ENCODE assay signal across 14 cellular contexts in genomic region chr13:24263652-24264051, GRCh38. TPM values are rescaled to one million over a fixed set of nuclear protein-coding genes. Genes with fewer than 3 reads are reported as not detected.
A peak's percentile ranks its signal among the peaks of the same experiment; 100 is the strongest.
DNase-seq lines count a peak whose midpoint lies in the region; ATAC-seq and FAIRE-seq lines count a peak whose summit lies in the region.
"Had no signal": no experiment of that assay in that cellular context is flagged by ENCODE, and none has a peak within 500 bp of the region (broad histone marks: within the 10 kb centered on the region; RNA-seq: fewer than 3 reads in every experiment).

No MANE protein-coding gene starts in this region.

- no peaks in the 10 kb centered on the region for H3K9me3 ChIP-seq in right cardiac atrium (ENCODE audit: control insufficient read depth, low read length)
- H3K9me3 ChIP-seq: suprapubic skin had no signal

- CTCF ChIA-PET in activated naive CD4-positive, alpha-beta T cell treated with anti-CD3 and anti-CD28 coated beads for 36 hours (lab: Charles Lee), result interaction anchor here (0.7 to 2.1 kb wide), 9 partner anchors 8 to 446 kb away, joined by 3 to 8 read pairs (median 4); no protein-coding TSS in a partner anchor

- H3K9me3 Mint-ChIP-seq in activated naive CD4-positive, alpha-beta T cell treated with anti-CD3 and anti-CD28 coated beads for 36 hours, result no peaks in the 10 kb centered on the region
- H3K9me3 Mint-ChIP-seq in activated naive CD8-positive, alpha-beta T cell treated with anti-CD3 and anti-CD28 coated beads, Interleukin-2, amount 10 ng/mL, durations not matched to agents 7 days and 5 days, result no peaks in the 10 kb centered on the region
- no peaks in the 10 kb centered on the region for H3K9me3 Mint-ChIP-seq in stimulated activated effector memory CD8-positive, alpha-beta T cell treated with anti-CD3 and anti-CD28 coated beads, Interleukin-12 subunit alpha, Interleukin-12 subunit beta, amount 100 ng/mL, for 72 hours

- peak overlapping the region; percentile 68 for H3K4me3 Mint-ChIP-seq in activated naive CD4-positive, alpha-beta T cell treated with anti-CD3 and anti-CD28 coated beads for 36 hours
- peak overlapping the region; percentile 78 for H3K4me3 Mint-ChIP-seq in activated naive CD8-positive, alpha-beta T cell treated with anti-CD3 and anti-CD28 coated beads, Interleukin-2, amount 10 ng/mL, durations not matched to agents 7 days and 5 days
- H3K4me3 Mint-ChIP-seq in stimulated activated effector memory CD8-positive, alpha-beta T cell treated with anti-CD3 and anti-CD28 coated beads, Interleukin-12 subunit alpha, Interleukin-12 subunit beta, amount 100 ng/mL, for 72 hours, result peak overlapping the region; percentile 69

- intact Hi-C loops in activated naive CD4-positive, alpha-beta T cell treated with anti-CD3 and anti-CD28 coated beads for 36 hours (cut with micrococcal nuclease), result loop anchor here (2.0 kb wide), 1 partner anchor 13 kb away; no protein-coding TSS in a partner anchor
- intact Hi-C loops in right cardiac atrium (cut with DNase I), result no loop called here

- 28% methylated on average over 4 of the region's 4 CpGs for WGBS in right cardiac atrium

- DNase-seq in activated naive CD4-positive, alpha-beta T cell treated with anti-CD3 and anti-CD28 coated beads for 36 hours, result no peak
- DNase-seq in activated naive CD4-positive, alpha-beta T cell treated with Interleukin-2 at 50 U/mL for 16 hours, result no peak
- DNase-seq in activated naive CD8-positive, alpha-beta T cell treated with anti-CD3 and anti-CD28 coated beads, Interleukin-2, amount 10 ng/mL, durations not matched to agents 7 days and 5 days, result no peak
- DNase-seq in right cardiac atrium (no peak), NCI-H82 (lab: John Stamatoyannopoulos, UW) (no peak), urothelium cell line (ENCODE audit: low spot score) (no peak), NCI-H146 (lab: John Stamatoyannopoulos, UW) (no peak)
- no peak for DNase-seq in stimulated activated effector memory CD8-positive, alpha-beta T cell treated with anti-CD3 and anti-CD28 coated beads, Interleukin-12 subunit alpha, Interleukin-12 subunit beta, amount 100 ng/mL, for 72 hours (ENCODE audit: low spot score in 2 of 2)
- DNase-seq: hypothalamus, PC-3 had no signal

- peak overlapping the region; percentile 98 for H3K27ac Mint-ChIP-seq in activated naive CD4-positive, alpha-beta T cell treated with anti-CD3 and anti-CD28 coated beads for 36 hours
- peak overlapping the region; percentile 78 for H3K27ac Mint-ChIP-seq in activated naive CD8-positive, alpha-beta T cell treated with anti-CD3 and anti-CD28 coated beads, Interleukin-2, amount 10 ng/mL, durations not matched to agents 7 days and 5 days
- peak overlapping the region; percentile 91 for H3K27ac Mint-ChIP-seq in stimulated activated effector memory CD8-positive, alpha-beta T cell treated with anti-CD3 and anti-CD28 coated beads, Interleukin-12 subunit alpha, Interleukin-12 subunit beta, amount 100 ng/mL, for 72 hours

- peaks cover 87% of the 10 kb centered on the region for H3K4me1 Mint-ChIP-seq in activated naive CD4-positive, alpha-beta T cell treated with anti-CD3 and anti-CD28 coated beads for 36 hours (ENCODE audit: low read depth)
- H3K4me1 Mint-ChIP-seq in activated naive CD8-positive, alpha-beta T cell treated with anti-CD3 and anti-CD28 coated beads, Interleukin-2, amount 10 ng/mL, durations not matched to agents 7 days and 5 days, result peaks cover 84% of the 10 kb centered on the region
- peaks cover 89% of the 10 kb centered on the region for H3K4me1 Mint-ChIP-seq in stimulated activated effector memory CD8-positive, alpha-beta T cell treated with anti-CD3 and anti-CD28 coated beads, Interleukin-12 subunit alpha, Interleukin-12 subunit beta, amount 100 ng/mL, for 72 hours

- ATAC-seq in activated naive CD8-positive, alpha-beta T cell treated with anti-CD3 and anti-CD28 coated beads, Interleukin-2, amount 10 ng/mL, durations not matched to agents 7 days and 5 days (ENCODE audit: low read depth), result no peak
- ATAC-seq in right cardiac atrium, result peak; percentile 39 to 48
- no peak for ATAC-seq in stimulated activated effector memory CD8-positive, alpha-beta T cell treated with anti-CD3 and anti-CD28 coated beads, Interleukin-12 subunit alpha, Interleukin-12 subunit beta, amount 100 ng/mL, for 72 hours
- ATAC-seq: PC-3 had no signal

- FAIRE-seq in urothelium cell line (lab: Jason Lieb, UNC), result no peak

- H3K4me1 ChIP-seq in right cardiac atrium (ENCODE audit: control insufficient read depth, insufficient read depth, low read length), result peaks cover 3% of the 10 kb centered on the region

- H3K27ac ChIP-seq in right cardiac atrium (ENCODE audit: low read length), result no peak overlapping the region
- H3K27ac ChIP-seq: suprapubic skin had no signal

- POLR2A ChIA-PET in activated naive CD8-positive, alpha-beta T cell treated with anti-CD3 and anti-CD28 coated beads, Interleukin-2, amount 10 ng/mL, durations not matched to agents 7 days and 5 days (lab: Charles Lee), result interaction anchor here (2.2 to 17.7 kb wide), 2 partner anchors 8 to 11 kb away, joined by 12 to 359 read pairs; no protein-coding TSS in a partner anchor

- no peaks in the 10 kb centered on the region for H3K27me3 Mint-ChIP-seq in activated naive CD4-positive, alpha-beta T cell treated with anti-CD3 and anti-CD28 coated beads for 36 hours (ENCODE audit: low read depth)
- no peaks in the 10 kb centered on the region for H3K27me3 Mint-ChIP-seq in activated naive CD8-positive, alpha-beta T cell treated with anti-CD3 and anti-CD28 coated beads, Interleukin-2, amount 10 ng/mL, durations not matched to agents 7 days and 5 days

- H3K27me3 ChIP-seq in right cardiac atrium (ENCODE audit: control insufficient read depth, insufficient read depth), result no peaks in the 10 kb centered on the region
- H3K27me3 ChIP-seq: suprapubic skin had no signal

- H3K4me3 ChIP-seq in right cardiac atrium (ENCODE audit: low read length), result no peak overlapping the region
- H3K4me3 ChIP-seq: suprapubic skin had no signal

- peaks cover 27% of the 10 kb centered on the region for H3K36me3 Mint-ChIP-seq in activated naive CD4-positive, alpha-beta T cell treated with anti-CD3 and anti-CD28 coated beads for 36 hours (ENCODE audit: low read depth)
- peaks cover 31% of the 10 kb centered on the region for H3K36me3 Mint-ChIP-seq in activated naive CD8-positive, alpha-beta T cell treated with anti-CD3 and anti-CD28 coated beads, Interleukin-2, amount 10 ng/mL, durations not matched to agents 7 days and 5 days
- peaks cover 51% of the 10 kb centered on the region for H3K36me3 Mint-ChIP-seq in stimulated activated effector memory CD8-positive, alpha-beta T cell treated with anti-CD3 and anti-CD28 coated beads, Interleukin-12 subunit alpha, Interleukin-12 subunit beta, amount 100 ng/mL, for 72 hours

RNA-seq across cellular contexts. Expression of gene C1QTNF9, which starts 45.7 kb away (rescaled TPM):
- total RNA-seq in activated naive CD4-positive, alpha-beta T cell treated with anti-CD3 and anti-CD28 coated beads for 36 hours, result not detected
- not detected for total RNA-seq in activated naive CD8-positive, alpha-beta T cell treated with anti-CD3 and anti-CD28 coated beads, Interleukin-2, amount 10 ng/mL, durations not matched to agents 7 days and 5 days
- total RNA-seq in right cardiac atrium, result 1 to 10 TPM in 1 of 4 donors, under 1 TPM in 3; 0.12 to 1.1 (median 0.49) TPM
- 1.8 TPM for polyA plus RNA-seq in right cardiac atrium
- total RNA-seq: G401, LHCN-M2, pulmonary artery endothelial cell had no signal

Comparison
In these comparisons a context has a peak if more than half of its experiments do, and no peak if none do; other contexts are left out.
1. ATAC-seq: peak in right cardiac atrium (2 of 2); none in activated naive CD8-positive, alpha-beta T cell treated with anti-CD3 and anti-CD28 coated beads, Interleukin-2, amount 10 ng/mL, durations not matched to agents 7 days and 5 days (single experiment) and stimulated activated effector memory CD8-positive, alpha-beta T cell treated with anti-CD3 and anti-CD28 coated beads, Interleukin-12 subunit alpha, Interleukin-12 subunit beta, amount 100 ng/mL, for 72 hours (single experiment).
2. Peak in every context shown above with its lines, with median percentiles within 50 percentile points of each other: H3K27ac Mint-ChIP-seq and H3K4me3 Mint-ChIP-seq.